ENCODE assay signal across 2 cellular contexts in genomic region chr1:113899101-113899500, GRCh38.
TF ChIP-seq lines count a peak whose summit lies in the region.

No MANE protein-coding gene starts in this region.

TF ChIP-seq in IMR-90, 13 proteins besides CTCF, POLR2A, EP300 and RAD21:
- TF ChIP-seq MAFK (IDR thresholded peaks at IDR 0.05; ENCODE audit: low read depth, low read length) (no peak), SMC3 (IDR thresholded peaks at IDR 0.05; ENCODE audit: low read depth, low read length) (no peak), BHLHE40 (IDR thresholded peaks at IDR 0.05; ENCODE audit: low read depth, low read length) (no peak)
- TF ChIP-seq, protein P1, sequence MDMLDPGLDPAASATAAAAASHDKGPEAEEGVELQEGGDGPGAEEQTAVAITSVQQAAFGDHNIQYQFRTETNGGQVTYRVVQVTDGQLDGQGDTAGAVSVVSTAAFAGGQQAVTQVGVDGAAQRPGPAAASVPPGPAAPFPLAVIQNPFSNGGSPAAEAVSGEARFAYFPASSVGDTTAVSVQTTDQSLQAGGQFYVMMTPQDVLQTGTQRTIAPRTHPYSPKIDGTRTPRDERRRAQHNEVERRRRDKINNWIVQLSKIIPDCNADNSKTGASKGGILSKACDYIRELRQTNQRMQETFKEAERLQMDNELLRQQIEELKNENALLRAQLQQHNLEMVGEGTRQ (IDR thresholded peaks at IDR 0.05; ENCODE audit: low read depth, low read length) = no peak

TF ChIP-seq in WTC11, 78 proteins besides CTCF, POLR2A, EP300 and RAD21:
- TF ChIP-seq ZNF219 (CRISPR knock-in tag; IDR thresholded peaks at IDR 0.05; ENCODE audit: borderline replicate concordance) (no peak), CREM (CRISPR knock-in tag; IDR thresholded peaks at IDR 0.05) (no peak), NFATC4 (CRISPR knock-in tag; IDR thresholded peaks at IDR 0.05) (no peak), PRRX2 (CRISPR knock-in tag; IDR thresholded peaks at IDR 0.05) (no peak), SMAD3 (CRISPR knock-in tag; IDR thresholded peaks at IDR 0.05; ENCODE audit: borderline replicate concordance) (no peak), IRF2 (CRISPR knock-in tag; IDR thresholded peaks at IDR 0.05; ENCODE audit: borderline replicate concordance, low read depth) (no peak), SMAD4 (CRISPR knock-in tag; IDR thresholded peaks at IDR 0.05) (no peak), ZNF263 (CRISPR knock-in tag; IDR thresholded peaks at IDR 0.05; ENCODE audit: low read depth) (no peak), TP53 (CRISPR knock-in tag; IDR thresholded peaks at IDR 0.05) (no peak), EMX1 (CRISPR knock-in tag; IDR thresholded peaks at IDR 0.05) (no peak), ZNF232 (CRISPR knock-in tag; IDR thresholded peaks at IDR 0.05) (no peak), ELF4 (CRISPR knock-in tag; IDR thresholded peaks at IDR 0.05; ENCODE audit: low read depth) (no peak), ZNF425 (CRISPR knock-in tag; conservative IDR thresholded peaks at IDR 0.05) (no peak), JAZF1 (CRISPR knock-in tag; IDR thresholded peaks at IDR 0.05) (no peak), ARID4B (CRISPR knock-in tag; IDR thresholded peaks at IDR 0.05; ENCODE audit: borderline replicate concordance) (no peak)
- TF ChIP-seq, protein P2, sequence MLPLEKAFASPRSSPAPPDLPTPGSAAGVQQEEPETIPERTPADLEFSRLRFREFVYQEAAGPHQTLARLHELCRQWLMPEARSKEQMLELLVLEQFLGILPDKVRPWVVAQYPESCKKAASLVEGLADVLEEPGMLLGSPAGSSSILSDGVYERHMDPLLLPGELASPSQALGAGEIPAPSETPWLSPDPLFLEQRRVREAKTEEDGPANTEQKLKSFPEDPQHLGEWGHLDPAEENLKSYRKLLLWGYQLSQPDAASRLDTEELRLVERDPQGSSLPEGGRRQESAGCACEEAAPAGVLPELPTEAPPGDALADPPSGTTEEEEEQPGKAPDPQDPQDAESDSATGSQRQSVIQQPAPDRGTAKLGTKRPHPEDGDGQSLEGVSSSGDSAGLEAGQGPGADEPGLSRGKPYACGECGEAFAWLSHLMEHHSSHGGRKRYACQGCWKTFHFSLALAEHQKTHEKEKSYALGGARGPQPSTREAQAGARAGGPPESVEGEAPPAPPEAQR (CRISPR knock-in tag; IDR thresholded peaks at IDR 0.05) = no peak
- TF ChIP-seq, protein P3, sequence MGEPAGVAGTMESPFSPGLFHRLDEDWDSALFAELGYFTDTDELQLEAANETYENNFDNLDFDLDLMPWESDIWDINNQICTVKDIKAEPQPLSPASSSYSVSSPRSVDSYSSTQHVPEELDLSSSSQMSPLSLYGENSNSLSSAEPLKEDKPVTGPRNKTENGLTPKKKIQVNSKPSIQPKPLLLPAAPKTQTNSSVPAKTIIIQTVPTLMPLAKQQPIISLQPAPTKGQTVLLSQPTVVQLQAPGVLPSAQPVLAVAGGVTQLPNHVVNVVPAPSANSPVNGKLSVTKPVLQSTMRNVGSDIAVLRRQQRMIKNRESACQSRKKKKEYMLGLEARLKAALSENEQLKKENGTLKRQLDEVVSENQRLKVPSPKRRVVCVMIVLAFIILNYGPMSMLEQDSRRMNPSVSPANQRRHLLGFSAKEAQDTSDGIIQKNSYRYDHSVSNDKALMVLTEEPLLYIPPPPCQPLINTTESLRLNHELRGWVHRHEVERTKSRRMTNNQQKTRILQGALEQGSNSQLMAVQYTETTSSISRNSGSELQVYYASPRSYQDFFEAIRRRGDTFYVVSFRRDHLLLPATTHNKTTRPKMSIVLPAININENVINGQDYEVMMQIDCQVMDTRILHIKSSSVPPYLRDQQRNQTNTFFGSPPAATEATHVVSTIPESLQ (CRISPR knock-in tag; IDR thresholded peaks at IDR 0.05) = no peak
TF ChIP-seq in WTC11: peak in this region for 0.
